ENCODE assay signal across 33 cellular contexts in genomic region chr14:94761999-94762377, GRCh38. TPM values are rescaled to one million over a fixed set of nuclear protein-coding genes. Genes with fewer than 3 reads are reported as not detected.
"Had no signal": no experiment of that assay in that cellular context is flagged by ENCODE, and none has a peak within 500 bp of the region (broad histone marks: within the 10 kb centered on the region; RNA-seq: fewer than 3 reads in every experiment).

No MANE protein-coding gene starts in this region.

- DNase-seq: activated CD4-positive, alpha-beta memory T cell treated with anti-CD3 and anti-CD28 coated beads, Interleukin-2, amount 10 ng/mL, durations not matched to agents 7 days and 5 days; activated CD4-positive, alpha-beta T cell treated with anti-CD3 and anti-CD28 coated beads for 1 hour; activated CD4-positive, alpha-beta T cell treated with anti-CD3 and anti-CD28 coated beads, Interleukin-2, amount 10 ng/mL, durations not matched to agents 7 days and 5 days; activated CD8-positive, alpha-beta memory T cell treated with anti-CD3 and anti-CD28 coated beads, Interleukin-2, amount 50 U/mL, for 48 hours; activated gamma-delta T cell treated with Interleukin-2 at 50 U/mL for 16 hours; activated naive CD4-positive, alpha-beta T cell treated with anti-CD3 and anti-CD28 coated beads, Interleukin-2, amount 50 U/mL, for 16 hours; activated T-cell treated with anti-CD3 and anti-CD28 coated beads, Interleukin-2, amount 50 U/mL, for 24 hours; amniotic stem cell; brain microvascular endothelial cell; caudate nucleus; foreskin fibroblast; natural killer cell; posterior cingulate gyrus; stimulated activated CD4-positive, alpha-beta T cell treated with anti-CD3 and anti-CD28 coated beads, Interleukin-1b, Interleukin-23, amount 100 ng/mL, for 48 hours; stimulated activated CD4-positive, alpha-beta T cell treated with anti-CD3 and anti-CD28 coated beads, Interleukin-4, amount 100 ng/mL, for 4 hours; stimulated activated CD8-positive, alpha-beta memory T cell treated with anti-CD3 and anti-CD28 coated beads, Interleukin-4, amount 100 ng/mL, for 48 hours; stimulated activated naive B cell treated with anti-CD40 and anti-IgM and Interleukin-4, amounts not matched to agents 10 μg/mL and 1 μg/mL and 100 μg/mL, for 72 hours; stomach; T-helper 2 cell had no signal

- H3K27ac ChIP-seq: brain microvascular endothelial cell, hepatocyte, neural progenitor cell, sigmoid colon, stomach had no signal

- H3K36me3 ChIP-seq: brain microvascular endothelial cell, neural progenitor cell, sigmoid colon, stomach, tibial nerve had no signal

- H3K9me3 ChIP-seq: sigmoid colon, stomach, tibial nerve had no signal

- H3K4me3 ChIP-seq: hepatocyte, neural progenitor cell, sigmoid colon, smooth muscle cell, stomach, tibial nerve had no signal

- ATAC-seq: activated T-helper 17 cell treated with anti-CD3 and anti-CD28 coated beads, Interleukin-2, amount 50 U/mL, for 72 hours; esophagus mucosa; left colon; natural killer cell; stimulated activated naive B cell treated with anti-CD40 and anti-IgM and Interleukin-4, amounts not matched to agents 10 μg/mL and 1 μg/mL and 100 μg/mL, for 72 hours had no signal

RNA-seq across cellular contexts. Expression of gene GSC, which starts 7.9 kb away (rescaled TPM):
- total RNA-seq: activated CD4-positive, alpha-beta memory T cell treated with anti-CD3 and anti-CD28 coated beads, Interleukin-2, amount 10 ng/mL, durations not matched to agents 7 days and 5 days; activated CD4-positive, alpha-beta T cell treated with anti-CD3 and anti-CD28 coated beads, Interleukin-2, amount 10 ng/mL, durations not matched to agents 7 days and 5 days; activated T-helper 17 cell treated with anti-CD3 and anti-CD28 coated beads, Interleukin-2, amount 50 U/mL, for 72 hours; astrocyte; chondrocyte; left colon; renal cortical epithelial cell; smooth muscle cell; stomach; temporal lobe; ureter had no signal
- polyA plus RNA-seq: keratinocyte, smooth muscle cell had no signal
